In the genomic region with DNA sequence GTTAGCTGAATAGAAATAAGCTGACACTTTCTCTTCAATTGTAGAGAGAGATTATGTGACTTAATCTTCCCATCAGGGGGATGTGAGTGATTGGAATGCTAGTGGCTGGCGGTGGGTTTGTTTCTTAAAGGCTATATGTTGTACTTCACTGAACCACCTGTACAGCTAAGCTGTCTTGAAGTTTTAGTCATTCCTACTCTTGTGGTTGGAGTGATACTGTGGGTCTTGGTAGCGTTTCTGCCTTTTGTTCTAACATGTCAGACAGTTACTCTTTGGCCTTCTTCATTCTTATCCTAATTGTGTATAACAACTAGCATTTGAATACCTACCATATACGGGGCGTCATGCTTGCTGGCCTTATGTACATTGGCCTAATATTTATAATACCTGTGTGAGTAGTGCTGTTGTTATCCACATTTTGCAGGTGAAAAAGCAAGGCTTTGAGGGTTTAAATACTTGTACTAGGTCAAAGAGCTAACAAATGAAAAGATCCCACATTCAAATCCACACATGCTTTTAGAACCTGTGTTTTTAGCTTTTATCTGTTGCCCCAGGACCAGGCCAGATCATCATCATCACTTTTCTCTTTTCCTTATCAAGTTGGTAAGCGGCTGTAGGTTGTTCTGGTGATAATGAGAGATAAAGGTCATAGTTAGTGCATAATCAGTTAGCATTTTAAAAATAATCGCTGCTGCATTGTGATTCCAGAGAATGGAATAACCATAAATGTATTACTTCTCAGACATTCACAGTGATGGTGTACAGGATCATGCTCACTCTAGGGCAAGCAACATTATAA, we compare ENCODE assay signal across 11 cellular contexts. TPM values are rescaled to one million over a fixed set of nuclear protein-coding genes. Genes with fewer than 3 reads are reported as not detected.
DNase-seq lines count a peak whose midpoint lies in the region; ATAC-seq and TF ChIP-seq lines count a peak whose summit lies in the region.
"Had no signal": no experiment of that assay in that cellular context is flagged by ENCODE, and none has a peak within 500 bp of the region (broad histone marks: within the 10 kb centered on the region; RNA-seq: fewer than 3 reads in every experiment).

No MANE protein-coding gene starts in this region.

- H3K36me3 ChIP-seq in testis (ENCODE audit: low read depth, missing control alignments) = no peaks in the 10 kb centered on the region

- peak; percentile 100 for ATAC-seq in GM19023 (IDR thresholded peaks at IDR 0.05; ENCODE audit: unreplicated experiment)
- ATAC-seq in HG02642 (IDR thresholded peaks at IDR 0.05; ENCODE audit: poor library complexity, unreplicated experiment) = peak; percentile 98
- peak; percentile 99 for ATAC-seq in HG03565 (IDR thresholded peaks at IDR 0.05; ENCODE audit: unreplicated experiment)

- TF ChIP-seq POLR2A in testis (IDR thresholded peaks at IDR 0.05) = no peak

- H3K9me3 ChIP-seq in testis = no peaks in the 10 kb centered on the region

- H3K27ac ChIP-seq in testis = no peak overlapping the region

- no peak for TF ChIP-seq CTCF in GM12864 (IDR thresholded peaks at IDR 0.05; ENCODE audit: low read depth, low read length, missing control alignments)
- no peak for TF ChIP-seq CTCF in testis (IDR thresholded peaks at IDR 0.05)

- intact Hi-C loops in testis (cut with DNase I; ENCODE audit: low total_unique reads) = no loop called here

- 88 to 91% methylated on average over 6 of the region's 6 CpGs for WGBS in testis, 2 donors

- H3K27me3 ChIP-seq in testis = no peaks in the 10 kb centered on the region

- DNase-seq in GM12864 (ENCODE audit: low read depth) (peak; percentile 70), DMS153 (lab: John Stamatoyannopoulos, UW) (no peak), testis (no peak), ecto neural progenitor cell (ENCODE audit: low spot score) (no peak), NCI-H446 treated with DMSO at 0.1 percent for 48 hours (lab: John Stamatoyannopoulos, UW) (no peak)
- DNase-seq: NCI-H1105; stimulated activated naive CD4-positive, alpha-beta T cell treated with Interleukin-2 at 50 U/mL for 16 hours had no signal

- H3K4me3 ChIP-seq in GM12864 (ENCODE audit: low read depth, low read length) = no peak overlapping the region
- H3K4me3 ChIP-seq in testis = no peak overlapping the region
- H3K4me3 ChIP-seq: lung had no signal

- H3K4me1 ChIP-seq in testis = no peaks in the 10 kb centered on the region

RNA-seq across cellular contexts. Expression of gene AKAP13, which starts 50.2 kb away (rescaled TPM):
- 100 to 1,000 TPM; 187 to 207 TPM for total RNA-seq in testis
- polyA plus RNA-seq in testis (ENCODE audit: insufficient read depth, low read depth, low replicate concordance) = 79.5 TPM
